Comparison of ENCODE assay signal across 15 cellular contexts in genomic region chr2:143148757-143149156, GRCh38. TPM values are rescaled to one million over a fixed set of nuclear protein-coding genes. Genes with fewer than 3 reads are reported as not detected.
DNase-seq lines count a peak whose midpoint lies in the region; ATAC-seq and TF ChIP-seq lines count a peak whose summit lies in the region.
"Had no signal": no experiment of that assay in that cellular context is flagged by ENCODE, and none has a peak within 500 bp of the region (broad histone marks: within the 10 kb centered on the region; RNA-seq: fewer than 3 reads in every experiment).

No MANE protein-coding gene starts in this region.

- CTCF ChIA-PET in CD8-positive, alpha-beta T cell (lab: Charles Lee): interaction anchor here (1.4 to 2.8 kb wide), 4 partner anchors 10 to 110 kb away, joined by 4 to 18 read pairs (median 6); no protein-coding TSS in a partner anchor
- CTCF ChIA-PET in activated B cell treated with CpG ODN at 0.5 μM for 24 hours (lab: Charles Lee): interaction anchor here (1.4 to 1.9 kb wide), 2 partner anchors 13 to 38 kb away, joined by 5 to 7 read pairs; no protein-coding TSS in a partner anchor

- H3K27me3 Mint-ChIP-seq in CD8-positive, alpha-beta T cell (ENCODE audit: low read depth): no peaks in the 10 kb centered on the region
- no peaks in the 10 kb centered on the region for H3K27me3 Mint-ChIP-seq in activated B cell treated with CpG ODN at 0.5 μM for 24 hours

- intact Hi-C loops in CD8-positive, alpha-beta T cell (cut with DNase I, micrococcal nuclease): no loop called here
- intact Hi-C loops in activated B cell treated with CpG ODN at 0.5 μM for 24 hours (cut with micrococcal nuclease): no loop called here
- intact Hi-C loops in heart left ventricle (cut with DNase I): no loop called here

- TF ChIP-seq CTCF in CD8-positive, alpha-beta T cell (IDR thresholded peaks at IDR 0.05): no peak
- TF ChIP-seq CTCF in activated B cell treated with CpG ODN at 0.5 μM for 24 hours (IDR thresholded peaks at IDR 0.05): no peak
- no peak for TF ChIP-seq CTCF in heart left ventricle (IDR thresholded peaks at IDR 0.05)
- no peak for TF ChIP-seq CTCF in omental fat pad (IDR thresholded peaks at IDR 0.05)

- no peak for DNase-seq in CD8-positive, alpha-beta T cell
- DNase-seq in activated B cell treated with CpG ODN at 0.5 μM for 24 hours (no peak), heart left ventricle (no peak), SHP77 (lab: John Stamatoyannopoulos, UW) (no peak), NCI-H526 (lab: John Stamatoyannopoulos, UW) (no peak), omental fat pad (ENCODE audit: low spot score) (no peak)
- DNase-seq: Caco-2; islet precursor cell; NCI-H1930; stimulated activated CD4-positive, alpha-beta T cell treated with anti-CD3 and anti-CD28 coated beads, Interleukin-4, amount 100 ng/mL, for 24 hours; trophoblast cell had no signal

- H3K27ac ChIP-seq in CD8-positive, alpha-beta T cell (ENCODE audit: low read depth, low read length): no peak overlapping the region
- H3K27ac ChIP-seq in heart left ventricle: no peak overlapping the region
- H3K27ac ChIP-seq: esophagus muscularis mucosa had no signal

- H3K36me3 Mint-ChIP-seq in CD8-positive, alpha-beta T cell: peaks cover 20% of the 10 kb centered on the region
- H3K36me3 Mint-ChIP-seq in activated B cell treated with CpG ODN at 0.5 μM for 24 hours (ENCODE audit: low read depth): peaks cover 23% of the 10 kb centered on the region
- H3K36me3 Mint-ChIP-seq: brain had no signal

- H3K27me3 ChIP-seq in CD8-positive, alpha-beta T cell (ENCODE audit: insufficient read depth, low read length): no peaks in the 10 kb centered on the region
- H3K27me3 ChIP-seq in heart left ventricle: peaks cover 0 to 8% (median 0%) of the 10 kb centered on the region in 9 donors

- H3K4me3 Mint-ChIP-seq in CD8-positive, alpha-beta T cell: peak overlapping the region; percentile 33
- H3K4me3 Mint-ChIP-seq in activated B cell treated with CpG ODN at 0.5 μM for 24 hours: peak overlapping the region; percentile 53
- H3K4me3 Mint-ChIP-seq: brain had no signal

- H3K36me3 ChIP-seq in CD8-positive, alpha-beta T cell (ENCODE audit: insufficient read depth, low read length): no peaks in the 10 kb centered on the region
- H3K36me3 ChIP-seq in heart left ventricle: no peaks in the 10 kb centered on the region
- H3K36me3 ChIP-seq: esophagus muscularis mucosa had no signal

- peak overlapping the region; percentile 81 for H3K27ac Mint-ChIP-seq in CD8-positive, alpha-beta T cell
- H3K27ac Mint-ChIP-seq in activated B cell treated with CpG ODN at 0.5 μM for 24 hours: peak overlapping the region; percentile 87
- H3K27ac Mint-ChIP-seq: brain had no signal

- H3K4me1 Mint-ChIP-seq in CD8-positive, alpha-beta T cell (ENCODE audit: low read depth): peaks cover 87% of the 10 kb centered on the region
- H3K4me1 Mint-ChIP-seq in activated B cell treated with CpG ODN at 0.5 μM for 24 hours: peaks cover 91% of the 10 kb centered on the region
- H3K4me1 Mint-ChIP-seq: brain had no signal

- peaks cover 89% of the 10 kb centered on the region for H3K4me1 ChIP-seq in CD8-positive, alpha-beta T cell (ENCODE audit: insufficient read depth, low read length)
- peaks cover 0 to 74% (median 0%) of the 10 kb centered on the region in 12 donors for H3K4me1 ChIP-seq in heart left ventricle
- H3K4me1 ChIP-seq: Caco-2, esophagus muscularis mucosa had no signal

- 83 to 87% (median 84%) methylated on average over 5 of the region's 5 CpGs for WGBS in heart left ventricle, 4 donors

- H3K4me3 ChIP-seq in CD8-positive, alpha-beta T cell (ENCODE audit: low read depth, low read length): no peak overlapping the region
- H3K4me3 ChIP-seq in heart left ventricle: no peak overlapping the region
- H3K4me3 ChIP-seq: esophagus muscularis mucosa had no signal

- ATAC-seq in CD8-positive, alpha-beta T cell: peak; percentile 23
- ATAC-seq in GM18909 (IDR thresholded peaks at IDR 0.05; ENCODE audit: poor library complexity, unreplicated experiment) (peak; percentile 67), HG02938 (IDR thresholded peaks at IDR 0.05; ENCODE audit: unreplicated experiment) (peak; percentile 79), activated B cell treated with CpG ODN at 0.5 μM for 24 hours (ENCODE audit: low read depth) (no peak), heart left ventricle (no peak), omental fat pad (ENCODE audit: low FRiP score) (no peak)

- POLR2A ChIA-PET in CD8-positive, alpha-beta T cell (lab: Charles Lee): interaction anchor here (0.9 to 1.4 kb wide), 5 partner anchors 8 to 68 kb away, joined by 3 to 8 read pairs (median 3); no protein-coding TSS in a partner anchor
- POLR2A ChIA-PET in activated B cell treated with CpG ODN at 0.5 μM for 24 hours (lab: Charles Lee): interaction anchor here (0.9 to 1.8 kb wide), 5 partner anchors 8 to 28 kb away, joined by 3 to 9 read pairs (median 4); partner anchors contain the start of gene ARHGAP15

- H3K9me3 Mint-ChIP-seq in CD8-positive, alpha-beta T cell: no peaks in the 10 kb centered on the region
- no peaks in the 10 kb centered on the region for H3K9me3 Mint-ChIP-seq in activated B cell treated with CpG ODN at 0.5 μM for 24 hours

- no peaks in the 10 kb centered on the region for H3K9me3 ChIP-seq in CD8-positive, alpha-beta T cell (ENCODE audit: low read length)
- H3K9me3 ChIP-seq in heart left ventricle: no peaks in the 10 kb centered on the region
- H3K9me3 ChIP-seq: Caco-2, esophagus muscularis mucosa had no signal

- no peak for TF ChIP-seq POLR2A in heart left ventricle (IDR thresholded peaks at IDR 0.05)

RNA-seq across cellular contexts. Expression of gene ARHGAP15, which starts 19.5 kb away (rescaled TPM):
- total RNA-seq in CD8-positive, alpha-beta T cell: 100 to 1,000 TPM; 115 to 119 TPM
- total RNA-seq in activated B cell treated with CpG ODN at 0.5 μM for 24 hours (101 and 112 TPM in 2 replicates), heart left ventricle (1 to 10 TPM; 1.8 to 8.7 (median 3.6) TPM), omental fat pad (10 to 100 TPM; 12.2 to 27.6 (median 20.7) TPM)
- polyA plus RNA-seq in heart left ventricle: 1 to 10 TPM; 1.3 to 3.1 TPM
- total RNA-seq: Caco-2 had no signal

Comparison
In these comparisons a context has a peak if more than half of its experiments do, and no peak if none do; other contexts are left out.
1. ATAC-seq: peak in CD8-positive, alpha-beta T cell (single experiment), GM18909 (single experiment) and HG02938 (single experiment); none in activated B cell treated with CpG ODN at 0.5 μM for 24 hours (single experiment), heart left ventricle (0 of 4) and omental fat pad (single experiment).